Comparison of ENCODE assay signal across 1 cellular context in the genomic region with DNA sequence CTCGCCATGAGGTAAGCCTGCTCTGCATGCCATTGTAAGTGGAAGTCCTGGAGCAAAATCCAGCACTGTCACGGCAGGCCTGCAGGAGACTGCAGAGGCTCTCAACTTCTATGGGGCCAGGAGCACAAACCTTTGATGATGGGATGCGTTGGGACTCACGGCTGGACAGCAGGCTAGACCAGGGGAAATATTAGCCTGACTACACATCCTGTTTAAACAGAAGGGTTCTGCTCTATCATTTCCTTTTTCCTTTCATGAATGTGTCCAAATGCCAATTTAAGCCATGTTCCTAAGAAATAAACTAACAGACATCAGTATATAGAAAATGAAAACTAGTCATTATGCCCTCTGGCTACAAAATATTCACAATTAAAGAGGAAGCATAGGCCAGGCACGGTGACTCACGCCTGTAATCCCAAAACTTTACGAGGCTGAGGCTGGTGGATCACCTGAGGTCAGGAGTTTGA.
TF ChIP-seq lines count a peak whose summit lies in the region.

No MANE protein-coding gene starts in this region.

TF ChIP-seq in SK-N-SH treated with all-trans-retinoic acid at 6 μM for 48 hours, 23 proteins besides CTCF, POLR2A, EP300 and RAD21:
- TF ChIP-seq, protein P1, sequence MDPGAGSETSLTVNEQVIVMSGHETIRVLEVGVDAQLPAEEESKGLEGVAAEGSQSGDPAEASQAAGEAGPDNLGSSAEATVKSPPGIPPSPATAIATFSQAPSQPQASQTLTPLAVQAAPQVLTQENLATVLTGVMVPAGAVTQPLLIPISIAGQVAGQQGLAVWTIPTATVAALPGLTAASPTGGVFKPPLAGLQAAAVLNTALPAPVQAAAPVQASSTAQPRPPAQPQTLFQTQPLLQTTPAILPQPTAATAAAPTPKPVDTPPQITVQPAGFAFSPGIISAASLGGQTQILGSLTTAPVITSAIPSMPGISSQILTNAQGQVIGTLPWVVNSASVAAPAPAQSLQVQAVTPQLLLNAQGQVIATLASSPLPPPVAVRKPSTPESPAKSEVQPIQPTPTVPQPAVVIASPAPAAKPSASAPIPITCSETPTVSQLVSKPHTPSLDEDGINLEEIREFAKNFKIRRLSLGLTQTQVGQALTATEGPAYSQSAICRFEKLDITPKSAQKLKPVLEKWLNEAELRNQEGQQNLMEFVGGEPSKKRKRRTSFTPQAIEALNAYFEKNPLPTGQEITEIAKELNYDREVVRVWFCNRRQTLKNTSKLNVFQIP (CRISPR knock-in tag; IDR thresholded peaks at IDR 0.05; ENCODE audit: borderline replicate concordance, low read depth) = no peak
- no peak for TF ChIP-seq OSR1 (CRISPR knock-in tag; IDR thresholded peaks at IDR 0.05)
- no peak for TF ChIP-seq ZFP3 (CRISPR knock-in tag; IDR thresholded peaks at IDR 0.05)
- TF ChIP-seq, protein P2, sequence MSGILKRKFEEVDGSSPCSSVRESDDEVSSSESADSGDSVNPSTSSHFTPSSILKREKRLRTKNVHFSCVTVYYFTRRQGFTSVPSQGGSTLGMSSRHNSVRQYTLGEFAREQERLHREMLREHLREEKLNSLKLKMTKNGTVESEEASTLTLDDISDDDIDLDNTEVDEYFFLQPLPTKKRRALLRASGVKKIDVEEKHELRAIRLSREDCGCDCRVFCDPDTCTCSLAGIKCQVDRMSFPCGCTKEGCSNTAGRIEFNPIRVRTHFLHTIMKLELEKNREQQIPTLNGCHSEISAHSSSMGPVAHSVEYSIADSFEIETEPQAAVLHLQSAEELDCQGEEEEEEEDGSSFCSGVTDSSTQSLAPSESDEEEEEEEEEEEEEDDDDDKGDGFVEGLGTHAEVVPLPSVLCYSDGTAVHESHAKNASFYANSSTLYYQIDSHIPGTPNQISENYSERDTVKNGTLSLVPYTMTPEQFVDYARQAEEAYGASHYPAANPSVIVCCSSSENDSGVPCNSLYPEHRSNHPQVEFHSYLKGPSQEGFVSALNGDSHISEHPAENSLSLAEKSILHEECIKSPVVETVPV (CRISPR knock-in tag; IDR thresholded peaks at IDR 0.05) = no peak
- no peak for TF ChIP-seq PPARA (CRISPR knock-in tag; IDR thresholded peaks at IDR 0.05; ENCODE audit: borderline replicate concordance)
- no peak for TF ChIP-seq ZNF565 (CRISPR knock-in tag; conservative IDR thresholded peaks at IDR 0.05; ENCODE audit: low read depth)
- no peak for TF ChIP-seq ZC3H10 (CRISPR knock-in tag; IDR thresholded peaks at IDR 0.05)
- no peak for TF ChIP-seq ZFP30 (CRISPR knock-in tag; IDR thresholded peaks at IDR 0.05)
- TF ChIP-seq CSDC2 (CRISPR knock-in tag; IDR thresholded peaks at IDR 0.05) = no peak
- TF ChIP-seq TOX (CRISPR knock-in tag; IDR thresholded peaks at IDR 0.05; ENCODE audit: borderline replicate concordance) = no peak
- no peak for TF ChIP-seq ZNF8 (CRISPR knock-in tag; IDR thresholded peaks at IDR 0.05)
- TF ChIP-seq, protein P3, sequence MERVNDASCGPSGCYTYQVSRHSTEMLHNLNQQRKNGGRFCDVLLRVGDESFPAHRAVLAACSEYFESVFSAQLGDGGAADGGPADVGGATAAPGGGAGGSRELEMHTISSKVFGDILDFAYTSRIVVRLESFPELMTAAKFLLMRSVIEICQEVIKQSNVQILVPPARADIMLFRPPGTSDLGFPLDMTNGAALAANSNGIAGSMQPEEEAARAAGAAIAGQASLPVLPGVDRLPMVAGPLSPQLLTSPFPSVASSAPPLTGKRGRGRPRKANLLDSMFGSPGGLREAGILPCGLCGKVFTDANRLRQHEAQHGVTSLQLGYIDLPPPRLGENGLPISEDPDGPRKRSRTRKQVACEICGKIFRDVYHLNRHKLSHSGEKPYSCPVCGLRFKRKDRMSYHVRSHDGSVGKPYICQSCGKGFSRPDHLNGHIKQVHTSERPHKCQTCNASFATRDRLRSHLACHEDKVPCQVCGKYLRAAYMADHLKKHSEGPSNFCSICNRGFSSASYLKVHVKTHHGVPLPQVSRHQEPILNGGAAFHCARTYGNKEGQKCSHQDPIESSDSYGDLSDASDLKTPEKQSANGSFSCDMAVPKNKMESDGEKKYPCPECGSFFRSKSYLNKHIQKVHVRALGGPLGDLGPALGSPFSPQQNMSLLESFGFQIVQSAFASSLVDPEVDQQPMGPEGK (CRISPR knock-in tag; IDR thresholded peaks at IDR 0.05; ENCODE audit: borderline replicate concordance) = no peak
- TF ChIP-seq, protein P4, sequence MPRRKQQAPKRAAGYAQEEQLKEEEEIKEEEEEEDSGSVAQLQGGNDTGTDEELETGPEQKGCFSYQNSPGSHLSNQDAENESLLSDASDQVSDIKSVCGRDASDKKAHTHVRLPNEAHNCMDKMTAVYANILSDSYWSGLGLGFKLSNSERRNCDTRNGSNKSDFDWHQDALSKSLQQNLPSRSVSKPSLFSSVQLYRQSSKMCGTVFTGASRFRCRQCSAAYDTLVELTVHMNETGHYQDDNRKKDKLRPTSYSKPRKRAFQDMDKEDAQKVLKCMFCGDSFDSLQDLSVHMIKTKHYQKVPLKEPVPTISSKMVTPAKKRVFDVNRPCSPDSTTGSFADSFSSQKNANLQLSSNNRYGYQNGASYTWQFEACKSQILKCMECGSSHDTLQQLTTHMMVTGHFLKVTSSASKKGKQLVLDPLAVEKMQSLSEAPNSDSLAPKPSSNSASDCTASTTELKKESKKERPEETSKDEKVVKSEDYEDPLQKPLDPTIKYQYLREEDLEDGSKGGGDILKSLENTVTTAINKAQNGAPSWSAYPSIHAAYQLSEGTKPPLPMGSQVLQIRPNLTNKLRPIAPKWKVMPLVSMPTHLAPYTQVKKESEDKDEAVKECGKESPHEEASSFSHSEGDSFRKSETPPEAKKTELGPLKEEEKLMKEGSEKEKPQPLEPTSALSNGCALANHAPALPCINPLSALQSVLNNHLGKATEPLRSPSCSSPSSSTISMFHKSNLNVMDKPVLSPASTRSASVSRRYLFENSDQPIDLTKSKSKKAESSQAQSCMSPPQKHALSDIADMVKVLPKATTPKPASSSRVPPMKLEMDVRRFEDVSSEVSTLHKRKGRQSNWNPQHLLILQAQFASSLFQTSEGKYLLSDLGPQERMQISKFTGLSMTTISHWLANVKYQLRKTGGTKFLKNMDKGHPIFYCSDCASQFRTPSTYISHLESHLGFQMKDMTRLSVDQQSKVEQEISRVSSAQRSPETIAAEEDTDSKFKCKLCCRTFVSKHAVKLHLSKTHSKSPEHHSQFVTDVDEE (CRISPR knock-in tag; IDR thresholded peaks at IDR 0.05) = no peak
- TF ChIP-seq ZNF70 (CRISPR knock-in tag; IDR thresholded peaks at IDR 0.05) = no peak
- TF ChIP-seq TCF4 (CRISPR knock-in tag; IDR thresholded peaks at IDR 0.05; ENCODE audit: borderline replicate concordance) = no peak
- TF ChIP-seq BACH2 (CRISPR knock-in tag; IDR thresholded peaks at IDR 0.05; ENCODE audit: borderline replicate concordance) = no peak
- no peak for TF ChIP-seq GLIS3 (CRISPR knock-in tag; IDR thresholded peaks at IDR 0.05)
- TF ChIP-seq ARNTL (CRISPR knock-in tag; IDR thresholded peaks at IDR 0.05; ENCODE audit: borderline replicate concordance, low read depth) = no peak
- TF ChIP-seq ISL1 (CRISPR knock-in tag; IDR thresholded peaks at IDR 0.05) = no peak
